Comparison of ENCODE assay signal across 13 cellular contexts in genomic region chr12:113327000-113327399, GRCh38. TPM values are rescaled to one million over a fixed set of nuclear protein-coding genes. Genes with fewer than 3 reads are reported as not detected.
DNase-seq lines count a peak whose midpoint lies in the region; ATAC-seq and TF ChIP-seq lines count a peak whose summit lies in the region.
"Had no signal": no experiment of that assay in that cellular context is flagged by ENCODE, and none has a peak within 500 bp of the region (broad histone marks: within the 10 kb centered on the region; RNA-seq: fewer than 3 reads in every experiment).

No MANE protein-coding gene starts in this region.

- H3K27me3 Mint-ChIP-seq in neural progenitor cell (ENCODE audit: insufficient read depth, low read depth), result peaks cover 6% of the 10 kb centered on the region
- no peaks in the 10 kb centered on the region for H3K27me3 Mint-ChIP-seq in effector memory CD8-positive, alpha-beta T cell

- no peaks in the 10 kb centered on the region for H3F3A ChIP-seq in PC-3 (ENCODE audit: low read length, unreplicated experiment)
- H3F3A ChIP-seq in neural progenitor cell (ENCODE audit: low read depth), result peaks cover 7% of the 10 kb centered on the region

- H3K36me3 ChIP-seq in PC-3 (ENCODE audit: low read depth, low read length) (peaks cover 12% of the 10 kb centered on the region; the same call in 1 of the 2 replicates), neural progenitor cell (no peaks in the 10 kb centered on the region)

- H3K9ac ChIP-seq in PC-3 (ENCODE audit: low read length) (no peak overlapping the region), neural progenitor cell (no peak overlapping the region)

- H3K4me2 ChIP-seq in PC-3 (ENCODE audit: low read length) (no peak overlapping the region), neural progenitor cell (peak overlapping the region; percentile 22)
- H3K4me2 ChIP-seq: hepatocyte had no signal

- H3K9me2 ChIP-seq in PC-3 (replicated peaks; ENCODE audit: low read length), result no peaks in the 10 kb centered on the region

- no TSS peak for BruUV-seq in PC-3 (replicated peaks; lab: Mats Ljungman, UMichigan)

- H2AFZ ChIP-seq in PC-3 (ENCODE audit: low read length), result no peak overlapping the region
- H2AFZ ChIP-seq in neural progenitor cell (replicated peaks), result peak overlapping the region; percentile 39
- H2AFZ ChIP-seq: hepatocyte had no signal

- H3K4me1 ChIP-seq in PC-3 (ENCODE audit: insufficient read depth, low read length) (0 out of 2 replicates have a peak, but pooled peaks cover 2% of the 10 kb centered on the region), neural progenitor cell (peaks cover 4% of the 10 kb centered on the region)

- DNase-seq in AG10803 (ENCODE audit: low read depth) (no peak), PC-3 (no peak), fibroblast of the aortic adventitia (ENCODE audit: low read depth) (peak; percentile 65), neural progenitor cell (ENCODE audit: low spot score) (no peak), HUDEP-2 (lab: John Stamatoyannopoulos, UW; ENCODE audit: unreplicated experiment in 76 of 76) (no peak), Kasumi-1 (lab: John Stamatoyannopoulos, UW) (no peak)
- no peak for DNase-seq in activated CD4-positive, CD25-positive, alpha-beta regulatory T cell (lab: John Stamatoyannopoulos, UW)
- no peak for DNase-seq in effector memory CD8-positive, alpha-beta T cell
- DNase-seq: activated CD8-positive, alpha-beta memory T cell treated with anti-CD3 and anti-CD28 coated beads, Interleukin-2, amount 50 U/mL, for 48 hours; DMS79; occipital lobe had no signal

- no peaks in the 10 kb centered on the region for H3K9me3 Mint-ChIP-seq in neural progenitor cell
- no peaks in the 10 kb centered on the region for H3K9me3 Mint-ChIP-seq in effector memory CD8-positive, alpha-beta T cell

- peaks cover 5% of the 10 kb centered on the region for H3K36me3 Mint-ChIP-seq in neural progenitor cell
- peaks cover 20% of the 10 kb centered on the region for H3K36me3 Mint-ChIP-seq in effector memory CD8-positive, alpha-beta T cell (ENCODE audit: insufficient read depth)

- H3K4me3 Mint-ChIP-seq in neural progenitor cell, result no peak overlapping the region
- no peak overlapping the region for H3K4me3 Mint-ChIP-seq in effector memory CD8-positive, alpha-beta T cell

- CTCF ChIA-PET in PC-3 (lab: Charles Lee), result no interaction called here

- intact Hi-C loops in PC-3 (cut with micrococcal nuclease), result no loop called here

- no peaks in the 10 kb centered on the region for H3K27me3 ChIP-seq in PC-3 (ENCODE audit: low read length)
- H3K27me3 ChIP-seq in neural progenitor cell, result no peaks in the 10 kb centered on the region
- H3K27me3 ChIP-seq: hepatocyte had no signal

- ATAC-seq in PC-3, result no peak
- no peak for ATAC-seq in effector memory CD8-positive, alpha-beta T cell (replicated peaks)

- no peaks in the 10 kb centered on the region for H3K79me2 ChIP-seq in PC-3 (ENCODE audit: low read length)
- H3K79me2 ChIP-seq in neural progenitor cell (ENCODE audit: low read depth), result no peaks in the 10 kb centered on the region
- H3K79me2 ChIP-seq: hepatocyte had no signal

- H3K4me1 Mint-ChIP-seq in neural progenitor cell, result peaks cover 7% of the 10 kb centered on the region
- H3K4me1 Mint-ChIP-seq in effector memory CD8-positive, alpha-beta T cell (ENCODE audit: low read depth in 2 of 2), result peaks cover 7 to 33% of the 10 kb centered on the region in 2 donors

- TF ChIP-seq CTCF in AG10803 (conservative IDR thresholded peaks at IDR 0.05; ENCODE audit: low read length), result 0 out of 2 replicates have a peak, but pooled peaks have one; percentile 13
- 0 out of 2 replicates have a peak, but pooled peaks have one; percentile 16 for TF ChIP-seq CTCF in PC-3 (conservative IDR thresholded peaks at IDR 0.05; ENCODE audit: low read depth, low read length)
- TF ChIP-seq CTCF in fibroblast of the aortic adventitia (IDR thresholded peaks at IDR 0.05; ENCODE audit: insufficient read depth, low read length), result peak; percentile 44
- peak; percentile 3 for TF ChIP-seq CTCF in neural progenitor cell (IDR thresholded peaks at IDR 0.05)

- H4K20me1 ChIP-seq in PC-3 (ENCODE audit: low read length) (no peaks in the 10 kb centered on the region), neural progenitor cell (ENCODE audit: low read depth) (no peaks in the 10 kb centered on the region)

- POLR2A ChIA-PET in PC-3 (lab: Charles Lee; ENCODE audit: unreplicated experiment), result interaction anchor here (0.6 kb wide), 1 partner anchor 152 kb away, joined by 8 read pairs; no protein-coding TSS in a partner anchor

- H3K9me3 ChIP-seq in PC-3 (ENCODE audit: low read length) (no peaks in the 10 kb centered on the region), neural progenitor cell (ENCODE audit: low read depth) (no peaks in the 10 kb centered on the region)

- H3K27ac Mint-ChIP-seq in neural progenitor cell, result no peak overlapping the region
- no peak overlapping the region for H3K27ac Mint-ChIP-seq in effector memory CD8-positive, alpha-beta T cell

- H3K4me3 ChIP-seq in AG10803 (ENCODE audit: low read length) (no peak overlapping the region), PC-3 (ENCODE audit: low read length) (no peak overlapping the region), fibroblast of the aortic adventitia (ENCODE audit: low read depth, low read length) (no peak overlapping the region), neural progenitor cell (no peak overlapping the region)
- H3K4me3 ChIP-seq: hepatocyte had no signal

- H3K27ac ChIP-seq in PC-3 (ENCODE audit: low read length) (no peak overlapping the region), neural progenitor cell (no peak overlapping the region)
- H3K27ac ChIP-seq: hepatocyte, VCaP had no signal

RNA-seq across cellular contexts. Expression of gene SLC8B1, which starts 7.9 kb away (rescaled TPM):
- 34.1 and 50.2 TPM in 2 replicates for total RNA-seq in PC-3 (2014; rRNA removed)
- total RNA-seq in fibroblast of the aortic adventitia (ENCODE audit: low replicate concordance), result 11.5 and 30.7 TPM in 2 replicates
- total RNA-seq in neural progenitor cell (ENCODE audit: low replicate concordance), result 3.0 and 7.5 TPM in 2 replicates

RNA-seq across cellular contexts. Expression of gene PLBD2, which starts 31.4 kb away (rescaled TPM):
- total RNA-seq in PC-3 (2014; rRNA removed) (18.8 and 38.1 TPM in 2 replicates), fibroblast of the aortic adventitia (ENCODE audit: low replicate concordance) (35.1 and 50.9 TPM in 2 replicates), neural progenitor cell (ENCODE audit: low replicate concordance) (4.9 and 12.0 TPM in 2 replicates)
